Comparison of ENCODE assay signal across 16 cellular contexts in the genomic region with DNA sequence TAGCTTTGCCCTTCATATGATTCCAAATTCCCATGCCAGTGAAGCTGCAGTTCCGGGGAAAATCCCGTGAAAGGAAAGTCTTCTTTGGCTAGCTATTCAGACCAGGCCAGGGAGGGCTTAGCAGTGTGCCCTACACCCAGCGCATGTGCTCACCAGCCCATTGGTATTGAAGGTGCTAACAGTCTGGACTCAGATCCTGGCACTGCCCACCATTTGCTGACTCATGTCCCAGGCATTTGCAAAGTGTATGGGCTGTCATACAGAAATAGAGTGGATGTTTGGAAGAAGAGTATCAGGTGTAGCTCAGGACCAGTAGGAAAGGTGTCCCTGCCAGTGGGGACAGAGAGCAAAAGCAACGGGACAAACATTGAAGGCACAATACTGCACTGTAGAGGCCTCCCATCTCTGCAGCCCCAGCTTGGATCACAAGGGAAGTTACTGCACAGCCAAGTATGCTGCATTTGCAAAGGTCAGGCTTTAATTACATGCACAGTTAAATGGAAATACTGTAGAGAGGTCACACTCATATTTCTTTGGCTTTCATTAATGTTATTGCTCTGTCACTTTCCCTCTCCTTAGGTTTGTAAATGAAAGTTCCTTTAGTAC.
DNase-seq lines count a peak whose midpoint lies in the region; ATAC-seq and TF ChIP-seq lines count a peak whose summit lies in the region.
"Had no signal": no experiment of that assay in that cellular context is flagged by ENCODE, and none has a peak within 500 bp of the region (broad histone marks: within the 10 kb centered on the region; RNA-seq: fewer than 3 reads in every experiment).

No MANE protein-coding gene starts in this region.

- H3K9me3 ChIP-seq in adrenal gland (replicated peaks in 1 of 3) (no peaks in the 10 kb centered on the region), testis (no peaks in the 10 kb centered on the region), endodermal cell (ENCODE audit: control insufficient read depth, low read length) (no peaks in the 10 kb centered on the region)
- H3K9me3 ChIP-seq in naive thymus-derived CD4-positive, alpha-beta T cell (ENCODE audit: control insufficient read depth in 2 of 3, low read length in 3 of 3), result no peaks in the 10 kb centered on the region
- H3K9me3 ChIP-seq: BLaER1, esophagus muscularis mucosa had no signal

- no peaks in the 10 kb centered on the region for H3K4me1 ChIP-seq in adrenal gland (replicated peaks in 1 of 2)
- H3K4me1 ChIP-seq in naive thymus-derived CD4-positive, alpha-beta T cell (ENCODE audit: control insufficient read depth in 2 of 2, insufficient read depth in 2 of 2, low read length in 2 of 2), result no peaks in the 10 kb centered on the region
- H3K4me1 ChIP-seq in testis, result no peaks in the 10 kb centered on the region
- peaks cover 8% of the 10 kb centered on the region for H3K4me1 ChIP-seq in endodermal cell (ENCODE audit: control insufficient read depth, insufficient read depth, low read length)
- H3K4me1 ChIP-seq: BLaER1 had no signal

- H3K4me1 Mint-ChIP-seq in naive thymus-derived CD4-positive, alpha-beta T cell, result peaks cover 0 to 7% (median 0%) of the 10 kb centered on the region in 7 donors
- peaks cover 29% of the 10 kb centered on the region for H3K4me1 Mint-ChIP-seq in endodermal cell
- H3K4me1 Mint-ChIP-seq: central memory CD8-positive, alpha-beta T cell had no signal

- H3K9me3 Mint-ChIP-seq in naive thymus-derived CD4-positive, alpha-beta T cell, result no peaks in the 10 kb centered on the region
- no peaks in the 10 kb centered on the region for H3K9me3 Mint-ChIP-seq in endodermal cell
- H3K9me3 Mint-ChIP-seq: activated CD8-positive, alpha-beta T cell treated with anti-CD3 and anti-CD28 coated beads for 36 hours; central memory CD8-positive, alpha-beta T cell; T-helper 2 cell treated with Interferon-gamma antibody and Interleukin-4, amounts not matched to agents 5 μg/mL and 100 μg/mL, for 36 hours had no signal

- no peak overlapping the region for H3K9ac ChIP-seq in endodermal cell (ENCODE audit: extremely low read depth, low read length, poor library complexity, severe bottlenecking)
- H3K9ac ChIP-seq: BLaER1 had no signal

- ATAC-seq in left colon (peak; percentile 51), GM18511 (IDR thresholded peaks at IDR 0.05; ENCODE audit: unreplicated experiment) (no peak)
- ATAC-seq in naive thymus-derived CD4-positive, alpha-beta T cell, result no peak
- ATAC-seq: activated CD8-positive, alpha-beta T cell treated with anti-CD3 and anti-CD28 coated beads for 36 hours had no signal

- H3K4me3 Mint-ChIP-seq in naive thymus-derived CD4-positive, alpha-beta T cell, result no peak overlapping the region
- H3K4me3 Mint-ChIP-seq in endodermal cell, result no peak overlapping the region
- H3K4me3 Mint-ChIP-seq: activated CD8-positive, alpha-beta T cell treated with anti-CD3 and anti-CD28 coated beads for 36 hours; central memory CD8-positive, alpha-beta T cell; T-helper 2 cell treated with Interferon-gamma antibody and Interleukin-4, amounts not matched to agents 5 μg/mL and 100 μg/mL, for 36 hours had no signal

- peak; percentile 15 for DNase-seq in AG20443 (ENCODE audit: low spot score)
- peak; percentile 74 for DNase-seq in HT1080 (ENCODE audit: low read depth)
- peak in 5 of 7 donors; percentile 39 to 73 (median 53) for DNase-seq in adrenal gland
- no peak for DNase-seq in left colon
- no peak for DNase-seq in naive thymus-derived CD4-positive, alpha-beta T cell
- no peak for DNase-seq in testis
- DNase-seq in endodermal cell, result no peak
- DNase-seq: activated CD8-positive, alpha-beta T cell treated with anti-CD3 and anti-CD28 coated beads for 36 hours; midbrain; NCI-H2081 treated with DMSO at 0.1 percent for 48 hours; stimulated activated naive CD4-positive, alpha-beta T cell treated with Interleukin-2 at 50 U/mL for 16 hours had no signal

- no peak for TF ChIP-seq POLR2A in adrenal gland (IDR thresholded peaks at IDR 0.05)
- TF ChIP-seq POLR2A in testis (IDR thresholded peaks at IDR 0.05), result no peak

- POLR2A ChIA-PET in naive thymus-derived CD4-positive, alpha-beta T cell (lab: Charles Lee), result no interaction called here

- H3K27ac ChIP-seq in adrenal gland, result no peak overlapping the region
- H3K27ac ChIP-seq in naive thymus-derived CD4-positive, alpha-beta T cell (ENCODE audit: low read depth, low read length), result no peak overlapping the region
- H3K27ac ChIP-seq in testis, result no peak overlapping the region
- H3K27ac ChIP-seq in endodermal cell (ENCODE audit: low read depth, low read length), result no peak overlapping the region
- H3K27ac ChIP-seq: BLaER1, esophagus muscularis mucosa had no signal

- H3K36me3 ChIP-seq in adrenal gland (replicated peaks in 1 of 2), result no peaks in the 10 kb centered on the region
- no peaks in the 10 kb centered on the region for H3K36me3 ChIP-seq in naive thymus-derived CD4-positive, alpha-beta T cell (ENCODE audit: control insufficient read depth in 2 of 3, insufficient read depth in 3 of 3, low read length in 3 of 3)
- H3K36me3 ChIP-seq in testis (ENCODE audit: low read depth, missing control alignments), result no peaks in the 10 kb centered on the region
- no peaks in the 10 kb centered on the region for H3K36me3 ChIP-seq in endodermal cell (ENCODE audit: control insufficient read depth, insufficient read depth, low read length)
- H3K36me3 ChIP-seq: esophagus muscularis mucosa had no signal

- H3K27me3 Mint-ChIP-seq in naive thymus-derived CD4-positive, alpha-beta T cell, result no peaks in the 10 kb centered on the region
- no peaks in the 10 kb centered on the region for H3K27me3 Mint-ChIP-seq in endodermal cell (ENCODE audit: insufficient read depth)
- H3K27me3 Mint-ChIP-seq: activated CD8-positive, alpha-beta T cell treated with anti-CD3 and anti-CD28 coated beads for 36 hours; central memory CD8-positive, alpha-beta T cell had no signal

- 66 to 88% (median 75%) methylated on average over 4 of the region's 4 CpGs for WGBS in adrenal gland, 4 donors
- WGBS in testis, 2 donors, result 78 to 85% methylated on average over 4 of the region's 4 CpGs
- WGBS in endodermal cell (ENCODE audit: insufficient coverage in 1 of 2, insufficient read length in 1 of 2), 2 experiments, result 92 to 95% methylated on average over 4 of the region's 4 CpGs

- H3K27ac Mint-ChIP-seq in naive thymus-derived CD4-positive, alpha-beta T cell, result no peak overlapping the region
- H3K27ac Mint-ChIP-seq in endodermal cell, result no peak overlapping the region
- H3K27ac Mint-ChIP-seq: activated CD8-positive, alpha-beta T cell treated with anti-CD3 and anti-CD28 coated beads for 36 hours; T-helper 2 cell treated with Interferon-gamma antibody and Interleukin-4, amounts not matched to agents 5 μg/mL and 100 μg/mL, for 36 hours had no signal

- H3K36me3 Mint-ChIP-seq in naive thymus-derived CD4-positive, alpha-beta T cell, result peaks cover 0 to 36% (median 4%) of the 10 kb centered on the region in 5 donors
- H3K36me3 Mint-ChIP-seq in endodermal cell (ENCODE audit: low read depth), result no peaks in the 10 kb centered on the region

- no peak overlapping the region for H3K4me3 ChIP-seq in adrenal gland
- no peak overlapping the region for H3K4me3 ChIP-seq in naive thymus-derived CD4-positive, alpha-beta T cell (ENCODE audit: low read length)
- no peak overlapping the region for H3K4me3 ChIP-seq in testis
- no peak overlapping the region for H3K4me3 ChIP-seq in endodermal cell (ENCODE audit: low read length)
- H3K4me3 ChIP-seq: BLaER1, esophagus muscularis mucosa had no signal

- intact Hi-C loops in adrenal gland (cut with DNase I) (no loop called here), left colon (cut with DNase I, micrococcal nuclease) (no loop called here), testis (cut with DNase I; ENCODE audit: low total_unique reads) (no loop called here)
- intact Hi-C loops in naive thymus-derived CD4-positive, alpha-beta T cell (cut with micrococcal nuclease), result no loop called here

- no peak for TF ChIP-seq CTCF in adrenal gland (IDR thresholded peaks at IDR 0.05)
- no peak for TF ChIP-seq CTCF in testis (IDR thresholded peaks at IDR 0.05)
- TF ChIP-seq CTCF in endodermal cell (conservative IDR thresholded peaks at IDR 0.05), result no peak

- CTCF ChIA-PET in naive thymus-derived CD4-positive, alpha-beta T cell (lab: Charles Lee), result no interaction called here

- no peaks in the 10 kb centered on the region for H3K27me3 ChIP-seq in adrenal gland
- H3K27me3 ChIP-seq in naive thymus-derived CD4-positive, alpha-beta T cell (ENCODE audit: control insufficient read depth in 2 of 2, insufficient read depth in 2 of 2, low read length in 2 of 2), result no peaks in the 10 kb centered on the region
- H3K27me3 ChIP-seq in testis, result no peaks in the 10 kb centered on the region
- H3K27me3 ChIP-seq in endodermal cell (ENCODE audit: control insufficient read depth, insufficient read depth, low read length, poor library complexity, severe bottlenecking), result no peaks in the 10 kb centered on the region
- H3K27me3 ChIP-seq: BLaER1, esophagus muscularis mucosa had no signal

Comparison
In these comparisons a context has a peak if more than half of its experiments do, and no peak if none do; other contexts are left out.
1. DNase-seq: peak in AG20443 (single experiment), HT1080 (single experiment) and adrenal gland (5 of 7); none in left colon (0 of 2), naive thymus-derived CD4-positive, alpha-beta T cell (0 of 9), testis (single experiment) and endodermal cell (single experiment).